Comparison of ENCODE assay signal across 34 cellular contexts in genomic region chr5:41848983-41849382, GRCh38.
"Had no signal": no experiment of that assay in that cellular context is flagged by ENCODE, and none has a peak within 500 bp of the region (broad histone marks: within the 10 kb centered on the region; RNA-seq: fewer than 3 reads in every experiment).

No MANE protein-coding gene starts in this region.

- H3K27me3 ChIP-seq: MG63 had no signal

- H3K4me3 ChIP-seq: MG63 had no signal

- H3K9me3 ChIP-seq: MG63 had no signal

- DNase-seq: Karpas-422, Kasumi-1, MG63, MM.1S, MV-4-11, NCI-H1048, NCI-H1092, NCI-H1092 treated with DMSO at 0.1 percent for 48 hours, NCI-H1105, NCI-H1105 treated with DMSO at 0.1 percent for 48 hours, NCI-H1417, NCI-H1417 treated with DMSO at 0.1 percent for 48 hours, NCI-H1436, NCI-H1436 treated with DMSO at 0.1 percent for 48 hours, NCI-H146, NCI-H1694, NCI-H1694 treated with DMSO at 0.1 percent for 48 hours, NCI-H187, NCI-H187 treated with DMSO at 0.1 percent for 48 hours, NCI-H1930, NCI-H2029, NCI-H2029 treated with DMSO at 0.1 percent for 48 hours, NCI-H2081, NCI-H2081 treated with DMSO at 0.1 percent for 48 hours, NCI-H2107, NCI-H2171, NCI-H2171 treated with DMSO at 0.1 percent for 48 hours, NCI-H2227 treated with DMSO at 0.1 percent for 48 hours, NCI-H226, NCI-H345, NCI-H446, NCI-H446 treated with DMSO at 0.1 percent for 48 hours, NCI-H510A, NCI-H510A treated with DMSO at 0.1 percent for 48 hours had no signal
